15 cellular contexts compared by ENCODE assay signal in the genomic region with DNA sequence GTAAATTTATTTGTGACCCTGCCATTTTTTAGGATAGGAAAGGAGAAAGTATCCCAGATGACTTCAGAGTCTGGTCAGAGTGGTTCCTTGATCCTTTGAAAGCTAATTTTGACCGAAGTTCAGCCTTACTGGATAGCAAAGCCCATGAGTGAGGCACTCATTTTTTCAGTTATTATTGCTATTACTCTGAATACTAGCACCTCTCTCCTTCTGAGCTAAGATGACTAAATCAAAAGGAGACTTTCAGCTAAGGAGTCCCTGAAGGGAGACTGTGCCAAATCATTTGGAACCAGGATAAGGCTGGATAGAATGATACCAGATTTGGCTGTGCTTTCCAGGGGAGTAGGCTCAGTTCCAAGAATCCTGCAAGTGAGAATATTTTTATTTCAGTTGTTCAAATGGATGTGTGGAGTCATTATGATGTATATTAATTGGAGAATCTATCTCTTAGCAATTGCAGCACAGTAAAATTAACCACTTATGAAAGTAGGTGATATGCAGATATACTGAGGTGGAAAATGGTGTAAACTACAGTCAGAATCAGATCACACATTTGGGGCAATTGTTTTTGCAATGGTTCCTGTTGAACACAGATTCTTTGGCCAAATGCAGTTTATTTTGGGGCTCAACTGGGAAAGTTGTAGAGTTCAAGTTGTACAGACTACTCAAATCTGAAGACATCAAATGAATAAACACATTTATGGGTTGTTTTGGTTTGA. TPM values are rescaled to one million over a fixed set of nuclear protein-coding genes. Genes with fewer than 3 reads are reported as not detected.
DNase-seq lines count a peak whose midpoint lies in the region; ATAC-seq lines count a peak whose summit lies in the region.
"Had no signal": no experiment of that assay in that cellular context is flagged by ENCODE, and none has a peak within 500 bp of the region (broad histone marks: within the 10 kb centered on the region; RNA-seq: fewer than 3 reads in every experiment).

No MANE protein-coding gene starts in this region.

- no peaks in the 10 kb centered on the region for H3K9me3 ChIP-seq in thymus (ENCODE audit: control insufficient read depth)
- H3K9me3 ChIP-seq: sigmoid colon had no signal

- peaks cover 15 to 31% of the 10 kb centered on the region in 2 donors for H3K36me3 Mint-ChIP-seq in activated T-cell treated with anti-CD3 and anti-CD28 coated beads, Interleukin-2, amount 50 U/mL, for 72 hours (ENCODE audit: insufficient read depth in 2 of 2)
- H3K36me3 Mint-ChIP-seq in T-helper 1 cell treated with Interleukin-12 subunit alpha and Interleukin-12 subunit beta and Interleukin-4 antibody, amounts not matched to agents 30 μg/mL and 1 μg/mL, for 36 hours (ENCODE audit: low read depth) = peaks cover 31% of the 10 kb centered on the region
- peaks cover 13% of the 10 kb centered on the region for H3K36me3 Mint-ChIP-seq in effector memory CD8-positive, alpha-beta T cell (ENCODE audit: insufficient read depth)

- peak; percentile 34 to 50 for ATAC-seq in activated T-cell treated with anti-CD3 and anti-CD28 coated beads, Interleukin-2, amount 50 U/mL, for 72 hours (replicated peaks in 1 of 2)
- ATAC-seq in effector memory CD8-positive, alpha-beta T cell (replicated peaks) = no peak
- ATAC-seq: left ventricle myocardium superior, SK-N-SH treated with all-trans-retinoic acid at 6 μM for 48 hours had no signal

- DNase-seq in activated T-cell treated with anti-CD3 and anti-CD28 coated beads, Interleukin-2, amount 50 U/mL, for 72 hours = no peak
- DNase-seq in activated T-cell treated with anti-CD3 and anti-CD28 coated beads, Interleukin-2, amount 50 U/mL, for 1 hour = no peak
- no peak for DNase-seq in effector memory CD8-positive, alpha-beta T cell
- DNase-seq in NCI-H748 (lab: John Stamatoyannopoulos, UW; ENCODE audit: unreplicated experiment) (no peak), NK-92 (lab: John Stamatoyannopoulos, UW; ENCODE audit: unreplicated experiment) (no peak), NCI-H1417 treated with DMSO at 0.1 percent for 48 hours (lab: John Stamatoyannopoulos, UW) (no peak)
- DNase-seq: ACHN; effector CD4-positive, alpha-beta T cell; left ventricle myocardium superior; sigmoid colon; stimulated activated naive CD4-positive, alpha-beta T cell treated with Interleukin-2 at 50 U/mL for 16 hours; WERI-Rb-1 had no signal

- peak overlapping the region; percentile 88 to 97 for H3K4me3 Mint-ChIP-seq in activated T-cell treated with anti-CD3 and anti-CD28 coated beads, Interleukin-2, amount 50 U/mL, for 72 hours
- H3K4me3 Mint-ChIP-seq in T-helper 1 cell treated with Interleukin-12 subunit alpha and Interleukin-12 subunit beta and Interleukin-4 antibody, amounts not matched to agents 30 μg/mL and 1 μg/mL, for 36 hours = peak overlapping the region; percentile 96
- peak overlapping the region; percentile 86 to 96 for H3K4me3 Mint-ChIP-seq in effector memory CD8-positive, alpha-beta T cell

- H3K4me3 ChIP-seq in thymus (ENCODE audit: low read length) = peak overlapping the region; percentile 39
- H3K4me3 ChIP-seq: sigmoid colon had no signal

- H3K27ac Mint-ChIP-seq in activated T-cell treated with anti-CD3 and anti-CD28 coated beads, Interleukin-2, amount 50 U/mL, for 72 hours = peak overlapping the region; percentile 98
- peak overlapping the region; percentile 97 for H3K27ac Mint-ChIP-seq in T-helper 1 cell treated with Interleukin-12 subunit alpha and Interleukin-12 subunit beta and Interleukin-4 antibody, amounts not matched to agents 30 μg/mL and 1 μg/mL, for 36 hours
- peak overlapping the region; percentile 95 to 99 for H3K27ac Mint-ChIP-seq in effector memory CD8-positive, alpha-beta T cell

- H3K4me1 ChIP-seq in thymus (ENCODE audit: control insufficient read depth, insufficient read depth, low read length) = no peaks in the 10 kb centered on the region
- H3K4me1 ChIP-seq: sigmoid colon had no signal

- no peaks in the 10 kb centered on the region for H3K27me3 Mint-ChIP-seq in activated T-cell treated with anti-CD3 and anti-CD28 coated beads, Interleukin-2, amount 50 U/mL, for 72 hours (ENCODE audit: low read depth)
- H3K27me3 Mint-ChIP-seq in T-helper 1 cell treated with Interleukin-12 subunit alpha and Interleukin-12 subunit beta and Interleukin-4 antibody, amounts not matched to agents 30 μg/mL and 1 μg/mL, for 36 hours (ENCODE audit: low read depth) = no peaks in the 10 kb centered on the region
- no peaks in the 10 kb centered on the region for H3K27me3 Mint-ChIP-seq in effector memory CD8-positive, alpha-beta T cell

- no peak overlapping the region for H3K27ac ChIP-seq in thymus (ENCODE audit: low read depth)
- H3K27ac ChIP-seq: sigmoid colon, WERI-Rb-1 had no signal

- WGBS in thymus = 89% methylated on average over 1 of the region's 1 CpG

- H3K27me3 ChIP-seq in thymus (ENCODE audit: control insufficient read depth, insufficient read depth) = no peaks in the 10 kb centered on the region
- H3K27me3 ChIP-seq: sigmoid colon had no signal

- peaks cover 59% of the 10 kb centered on the region for H3K4me1 Mint-ChIP-seq in activated T-cell treated with anti-CD3 and anti-CD28 coated beads, Interleukin-2, amount 50 U/mL, for 72 hours (ENCODE audit: low read depth)
- peaks cover 46% of the 10 kb centered on the region for H3K4me1 Mint-ChIP-seq in T-helper 1 cell treated with Interleukin-12 subunit alpha and Interleukin-12 subunit beta and Interleukin-4 antibody, amounts not matched to agents 30 μg/mL and 1 μg/mL, for 36 hours (ENCODE audit: low read depth)
- H3K4me1 Mint-ChIP-seq in effector memory CD8-positive, alpha-beta T cell (ENCODE audit: low read depth in 2 of 2) = peaks cover 26 to 33% of the 10 kb centered on the region in 2 donors

- no peaks in the 10 kb centered on the region for H3K9me3 Mint-ChIP-seq in activated T-cell treated with anti-CD3 and anti-CD28 coated beads, Interleukin-2, amount 50 U/mL, for 72 hours
- H3K9me3 Mint-ChIP-seq in T-helper 1 cell treated with Interleukin-12 subunit alpha and Interleukin-12 subunit beta and Interleukin-4 antibody, amounts not matched to agents 30 μg/mL and 1 μg/mL, for 36 hours = no peaks in the 10 kb centered on the region
- no peaks in the 10 kb centered on the region for H3K9me3 Mint-ChIP-seq in effector memory CD8-positive, alpha-beta T cell

- no peaks in the 10 kb centered on the region for H3K36me3 ChIP-seq in thymus (ENCODE audit: control insufficient read depth, insufficient read depth)
- H3K36me3 ChIP-seq: sigmoid colon, WERI-Rb-1 had no signal

RNA-seq across cellular contexts. Expression of a gene that starts 1.1 kb away (rescaled TPM):
- total RNA-seq in activated T-cell treated with anti-CD3 and anti-CD28 coated beads, Interleukin-2, amount 50 U/mL, for 72 hours = 10 to 100 TPM; 81.3 to 82.7 TPM
- 7.0 TPM for polyA plus RNA-seq in thymus
